ENCODE assay signal across 18 cellular contexts in genomic region chr1:34128186-34128889, GRCh38. TPM values are rescaled to one million over a fixed set of nuclear protein-coding genes. Genes with fewer than 3 reads are reported as not detected.
DNase-seq lines count a peak whose midpoint lies in the region; ATAC-seq and TF ChIP-seq lines count a peak whose summit lies in the region.
"Had no signal": no experiment of that assay in that cellular context is flagged by ENCODE, and none has a peak within 500 bp of the region (broad histone marks: within the 10 kb centered on the region; RNA-seq: fewer than 3 reads in every experiment).

No MANE protein-coding gene starts in this region.

- H3K4me1 ChIP-seq in right atrium auricular region, result no peaks in the 10 kb centered on the region
- H3K4me1 ChIP-seq in heart right ventricle, result no peaks in the 10 kb centered on the region
- H3K4me1 ChIP-seq in foreskin keratinocyte, result no peaks in the 10 kb centered on the region
- no peaks in the 10 kb centered on the region for H3K4me1 ChIP-seq in HAP-1

- ATAC-seq in heart right ventricle, result no peak
- ATAC-seq in foreskin keratinocyte, result peak; percentile 11

- DNase-seq in right atrium auricular region (ENCODE audit: low spot score) (peak; percentile 23), heart right ventricle (no peak), RPMI7951 (ENCODE audit: low read depth) (peak; percentile 39), foreskin keratinocyte (no peak), HAP-1 (ENCODE audit: low spot score in 2 of 2) (no peak), kidney tubule cell (ENCODE audit: low spot score) (no peak), T1000 (lab: John Stamatoyannopoulos, UW) (no peak)
- no peak for DNase-seq in effector CD8-positive, alpha-beta T cell (lab: John Stamatoyannopoulos, UW)
- DNase-seq: DND-41, NCI-H1092 treated with DMSO at 0.1 percent for 48 hours, NCI-H2107, NCI-H510A, NCI-H774, SHP77 had no signal

- WGBS in heart right ventricle, 2 donors, result 86 to 89% methylated on average over 13 of the region's 13 CpGs

- H3K4me3 ChIP-seq in right atrium auricular region (no peak overlapping the region), heart right ventricle (no peak overlapping the region), HAP-1 (no peak overlapping the region)
- H3K4me3 ChIP-seq: SK-N-MC had no signal

- in situ Hi-C loops in HAP-1 (cut with MboI; ENCODE audit: low sequenced_read_pairs), result no loop called here

- TF ChIP-seq CTCF in right atrium auricular region (IDR thresholded peaks at IDR 0.05), result no peak
- no peak for TF ChIP-seq CTCF in heart right ventricle (IDR thresholded peaks at IDR 0.05)
- no peak for TF ChIP-seq CTCF in foreskin keratinocyte (conservative IDR thresholded peaks at IDR 0.05)

- no peaks in the 10 kb centered on the region for H3K9me3 ChIP-seq in right atrium auricular region
- H3K9me3 ChIP-seq in heart right ventricle, result no peaks in the 10 kb centered on the region
- H3K9me3 ChIP-seq in HAP-1, result no peaks in the 10 kb centered on the region

- H3K27ac ChIP-seq in right atrium auricular region (no peak overlapping the region), heart right ventricle (no peak overlapping the region), foreskin keratinocyte (no peak overlapping the region)
- H3K27ac ChIP-seq: C4-2B, SK-N-MC had no signal

- intact Hi-C loops in heart right ventricle (cut with DNase I), result no loop called here

- H3K27me3 ChIP-seq in right atrium auricular region, result no peaks in the 10 kb centered on the region
- peaks cover 0 to 21% (median 17%) of the 10 kb centered on the region in 7 donors for H3K27me3 ChIP-seq in heart right ventricle
- no peaks in the 10 kb centered on the region for H3K27me3 ChIP-seq in foreskin keratinocyte
- H3K27me3 ChIP-seq in HAP-1 (ENCODE audit: low read depth), result no peaks in the 10 kb centered on the region

- H3K36me3 ChIP-seq in right atrium auricular region (no peaks in the 10 kb centered on the region), heart right ventricle (no peaks in the 10 kb centered on the region), HAP-1 (replicated peaks) (no peaks in the 10 kb centered on the region)

RNA-seq across cellular contexts. Expression of gene CSMD2, which starts 36.7 kb away (rescaled TPM):
- total RNA-seq in right atrium auricular region (under 1 TPM; 0.39 to 0.44 TPM), heart right ventricle (under 1 TPM in 9 of 10 donors, not detected in 1; 0.05 to 0.97 (median 0.15) TPM), foreskin keratinocyte (1.9 and 3.5 TPM in 2 replicates)
- polyA plus RNA-seq in heart right ventricle (under 1 TPM; 0.04 to 0.07 TPM), foreskin keratinocyte (1.1 and 1.4 TPM in 2 replicates)
- total RNA-seq in RPMI7951 (2014; rRNA removed; shearing (Covaris generic)), result 0.59 and 1.1 TPM in 2 replicates
- total RNA-seq: LHCN-M2, OCI-LY7 had no signal

RNA-seq across cellular contexts. Expression of gene C1orf94, which starts 48.4 kb away (rescaled TPM):
- total RNA-seq in right atrium auricular region, result not detected
- total RNA-seq in heart right ventricle, result under 1 TPM in 1 of 10 donors, not detected in 9; 0.11 TPM
- under 1 TPM in 1 of 2 donors, not detected in 1; 0.01 TPM for polyA plus RNA-seq in heart right ventricle
- 0.36 and 0.68 TPM in 2 replicates for total RNA-seq in RPMI7951 (2014; rRNA removed; shearing (Covaris generic))
- not detected in 2 replicates for total RNA-seq in foreskin keratinocyte
- polyA plus RNA-seq in foreskin keratinocyte, result not detected in 2 replicates
- total RNA-seq: LHCN-M2, OCI-LY7 had no signal

Comparison
In these comparisons a context has a peak if more than half of its experiments do, and no peak if none do; other contexts are left out.
1. DNase-seq: peak in right atrium auricular region (single experiment) and RPMI7951 (single experiment); none in heart right ventricle (0 of 2), foreskin keratinocyte (0 of 2), HAP-1 (0 of 2), kidney tubule cell (single experiment), effector CD8-positive, alpha-beta T cell (single experiment) and T1000 (single experiment).